Comparison of ENCODE assay signal across 8 cellular contexts in the genomic region with DNA sequence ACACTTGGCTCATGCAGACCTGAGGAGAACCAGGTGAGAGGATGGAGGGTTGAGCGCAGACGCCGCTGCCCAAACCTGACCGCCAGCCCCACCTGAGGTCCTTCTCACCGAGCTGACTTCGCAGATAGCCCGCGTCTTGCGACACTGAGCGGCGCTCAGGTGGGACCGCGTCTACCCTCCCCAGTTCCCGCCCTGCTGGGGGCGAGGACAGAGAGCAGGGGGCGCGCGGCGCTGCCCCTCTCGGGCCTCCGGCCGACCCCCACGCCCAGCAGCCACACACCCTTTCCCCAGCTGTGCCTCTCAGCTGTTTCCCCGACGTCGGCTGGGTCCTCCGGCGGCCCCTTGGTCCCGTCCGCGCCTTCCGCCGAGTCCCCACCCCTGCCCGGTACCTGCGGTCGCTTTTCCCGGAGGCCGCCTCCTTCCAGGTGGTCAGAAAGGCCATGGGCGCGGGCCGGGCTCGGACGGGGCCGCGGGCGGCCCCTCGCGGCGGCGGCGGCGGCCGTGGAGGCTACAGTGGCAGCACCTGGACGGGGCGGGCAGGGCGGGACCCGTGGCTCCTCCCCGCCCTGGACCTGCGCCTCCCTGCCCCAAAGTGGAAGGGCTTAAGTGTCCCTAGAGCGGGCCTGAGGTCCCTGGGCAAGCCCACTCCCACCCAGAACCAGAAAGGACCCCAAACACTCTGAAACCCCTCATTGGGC. TPM values are rescaled to one million over a fixed set of nuclear protein-coding genes. Genes with fewer than 3 reads are reported as not detected.
A peak's percentile ranks its signal among the peaks of the same experiment; 100 is the strongest.
DNase-seq lines count a peak whose midpoint lies in the region; TF ChIP-seq lines count a peak whose summit lies in the region.

No MANE protein-coding gene starts in this region.

- peak overlapping the region; percentile 78 for H3K4me3 Mint-ChIP-seq in Caco-2 (ENCODE audit: unreplicated experiment)

- no peak overlapping the region for H3K27ac ChIP-seq in mucosa of rectum (ENCODE audit: low read depth in 2 of 2, low read length in 2 of 2)

- H3K36me3 Mint-ChIP-seq in Caco-2 (ENCODE audit: insufficient read depth, unreplicated experiment) = no peaks in the 10 kb centered on the region

- peaks cover 7% of the 10 kb centered on the region for H3K4me1 Mint-ChIP-seq in Caco-2 (ENCODE audit: low read depth, unreplicated experiment)

- peaks cover 10% of the 10 kb centered on the region; the same call in 1 of the 2 replicates for H3K4me1 ChIP-seq in Caco-2
- H3K4me1 ChIP-seq in mucosa of rectum (ENCODE audit: control insufficient read depth in 2 of 2, insufficient read depth in 2 of 2, low read length in 2 of 2) = peaks cover 0 to 9% of the 10 kb centered on the region in 2 donors

- H3K27me3 ChIP-seq in Caco-2 (replicated peaks; ENCODE audit: control insufficient read depth, insufficient read depth, low read length) = no peaks in the 10 kb centered on the region
- H3K27me3 ChIP-seq in mucosa of rectum (ENCODE audit: control insufficient read depth in 2 of 2, insufficient read depth in 2 of 2, low read length in 2 of 2) = peaks cover 10 to 12% of the 10 kb centered on the region in 2 donors

- H3K4me3 ChIP-seq in Caco-2 (ENCODE audit: low read depth, low read length) (peak overlapping the region; percentile 69), epithelial cell of proximal tubule (ENCODE audit: low read depth, low read length) (peak overlapping the region; percentile 55), mucosa of rectum (ENCODE audit: low read length in 2 of 2) (peak overlapping the region; percentile 56 to 64)

- POLR2A ChIA-PET in Caco-2 (lab: Charles Lee) = no interaction called here

- H3K9me3 ChIP-seq in Caco-2 = no peaks in the 10 kb centered on the region
- H3K9me3 ChIP-seq in mucosa of rectum (ENCODE audit: control insufficient read depth in 2 of 2, low read length in 2 of 2) = no peaks in the 10 kb centered on the region

- CTCF ChIA-PET in Caco-2 (lab: Charles Lee) = interaction anchor here (0.6 to 0.7 kb wide), 2 partner anchors 127 to 190 kb away, joined by 3 to 4 read pairs; no protein-coding TSS in a partner anchor

- no peaks in the 10 kb centered on the region for H3K9me3 Mint-ChIP-seq in Caco-2 (ENCODE audit: unreplicated experiment)

- H3K36me3 ChIP-seq in Caco-2 (ENCODE audit: control insufficient read depth, insufficient read depth, low read length) = no peaks in the 10 kb centered on the region
- H3K36me3 ChIP-seq in mucosa of rectum (ENCODE audit: control insufficient read depth in 2 of 2, insufficient read depth in 2 of 2, low read length in 2 of 2) = no peaks in the 10 kb centered on the region

- H3K9ac ChIP-seq in mucosa of rectum (ENCODE audit: low read depth in 1 of 2, low read length in 2 of 2) = peak overlapping the region in 1 of 2 donors; percentile 66

- DNase-seq in Caco-2 (peak; percentile 69 to 81), NCI-H146 treated with DMSO at 0.1 percent for 48 hours (lab: John Stamatoyannopoulos, UW; ENCODE audit: unreplicated experiment) (peak; percentile 25), epithelial cell of proximal tubule (ENCODE audit: low read depth) (no peak), SIG-M5 (lab: John Stamatoyannopoulos, UW) (no peak), dedifferentiated amniotic fluid mesenchymal stem cell (ENCODE audit: extremely low spot score) (no peak), T1000 (lab: John Stamatoyannopoulos, UW) (no peak)
- DNase-seq in effector CD4-positive, alpha-beta T cell = no peak

- TSS peak; percentile 41 for BruUV-seq in Caco-2 (replicated peaks; lab: Mats Ljungman, UMichigan)

- H3K27me3 Mint-ChIP-seq in Caco-2 (ENCODE audit: insufficient read depth, unreplicated experiment) = no peaks in the 10 kb centered on the region

- H3K27ac Mint-ChIP-seq in Caco-2 (ENCODE audit: unreplicated experiment) = no peak overlapping the region

- intact Hi-C loops in Caco-2 (cut with micrococcal nuclease; ENCODE audit: unreplicated experiment) = no loop called here

- TF ChIP-seq CTCF in Caco-2 (IDR thresholded peaks at IDR 0.05; ENCODE audit: insufficient read depth in 1 of 2, low read depth in 1 of 2, low read length in 1 of 2, severe bottlenecking in 1 of 2, unreplicated experiment in 1 of 2) (no peak), epithelial cell of proximal tubule (conservative IDR thresholded peaks at IDR 0.05; ENCODE audit: low read depth, low read length) (no peak)

RNA-seq across cellular contexts. Expression of a gene that starts 14.4 kb away (rescaled TPM):
- total RNA-seq in Caco-2 (2022) = 21.0 and 24.4 TPM in 2 replicates
- total RNA-seq in epithelial cell of proximal tubule = 15.1 and 21.3 TPM in 2 replicates

Comparison
In these comparisons a context has a peak if more than half of its experiments do, and no peak if none do; other contexts are left out.
1. DNase-seq: peak in Caco-2 (2 of 2) and NCI-H146 treated with DMSO at 0.1 percent for 48 hours (single experiment); none in epithelial cell of proximal tubule (single experiment), SIG-M5 (single experiment), effector CD4-positive, alpha-beta T cell (single experiment), dedifferentiated amniotic fluid mesenchymal stem cell (single experiment) and T1000 (single experiment).
2. Peak in every context shown above with its lines, with median percentiles within 50 percentile points of each other: H3K4me3 ChIP-seq.